9 cellular contexts compared by ENCODE assay signal in the genomic region with DNA sequence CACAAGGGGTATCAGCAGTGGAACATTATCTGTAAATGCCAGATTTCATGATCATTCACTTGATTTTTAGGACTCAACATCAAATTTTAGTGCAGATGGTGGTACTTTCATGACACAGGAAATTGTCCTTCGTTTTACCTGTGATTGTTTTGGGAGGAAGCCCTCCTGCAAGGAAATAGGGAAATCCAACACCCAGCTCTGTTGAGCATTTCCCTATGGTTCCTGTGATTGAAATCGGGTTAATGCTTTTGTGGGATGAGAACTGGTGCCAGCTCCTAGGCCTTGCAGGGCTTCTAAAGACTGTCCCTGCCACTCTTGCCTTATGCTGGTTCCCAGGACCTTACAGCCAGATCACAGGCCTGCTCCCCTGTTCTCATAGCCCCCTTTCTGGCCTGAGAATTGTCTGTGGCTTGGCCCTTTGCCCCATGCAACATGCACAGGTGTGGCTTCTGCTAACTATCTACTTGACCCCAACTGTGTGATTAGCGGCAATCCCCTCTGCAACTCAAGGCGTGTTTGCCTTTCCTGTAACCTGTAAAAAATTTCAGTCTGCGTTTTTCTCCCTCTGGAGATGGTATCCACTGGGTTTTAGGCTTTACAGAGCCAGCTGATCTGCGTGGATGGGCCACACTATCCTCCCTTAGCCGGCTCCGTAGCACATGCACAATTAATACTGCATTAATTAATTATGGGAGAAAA.
A peak's percentile ranks its signal among the peaks of the same experiment; 100 is the strongest.
DNase-seq lines count a peak whose midpoint lies in the region; ATAC-seq and TF ChIP-seq lines count a peak whose summit lies in the region.
"Had no signal": no experiment of that assay in that cellular context is flagged by ENCODE, and none has a peak within 500 bp of the region (broad histone marks: within the 10 kb centered on the region; RNA-seq: fewer than 3 reads in every experiment).

No MANE protein-coding gene starts in this region.

- H3K9me3 Mint-ChIP-seq in CD4-positive, CD25-positive, alpha-beta regulatory T cell: no peaks in the 10 kb centered on the region
- H3K9me3 Mint-ChIP-seq in glutamatergic neuron (ENCODE audit: unreplicated experiment): no peaks in the 10 kb centered on the region

- DNase-seq in CD4-positive, CD25-positive, alpha-beta regulatory T cell: no peak
- no peak for DNase-seq in colonic mucosa
- no peak for DNase-seq in T1000 (lab: John Stamatoyannopoulos, UW)
- DNase-seq in Ammon's horn (ENCODE audit: low spot score): no peak
- DNase-seq in cerebellum (ENCODE audit: low spot score): no peak
- DNase-seq in glutamatergic neuron: no peak
- DNase-seq: right lobe of liver had no signal

- peaks cover 24 to 61% (median 46%) of the 10 kb centered on the region in 4 donors for H3K4me1 Mint-ChIP-seq in CD4-positive, CD25-positive, alpha-beta regulatory T cell
- peaks cover 2% of the 10 kb centered on the region for H3K4me1 Mint-ChIP-seq in glutamatergic neuron (ENCODE audit: low read depth, unreplicated experiment)

- H3K36me3 Mint-ChIP-seq in CD4-positive, CD25-positive, alpha-beta regulatory T cell: no peaks in the 10 kb centered on the region
- no peaks in the 10 kb centered on the region for H3K36me3 Mint-ChIP-seq in glutamatergic neuron (ENCODE audit: unreplicated experiment)

- no peak overlapping the region for H3K4me3 Mint-ChIP-seq in CD4-positive, CD25-positive, alpha-beta regulatory T cell
- H3K4me3 Mint-ChIP-seq in glutamatergic neuron (ENCODE audit: unreplicated experiment): no peak overlapping the region

- peak overlapping the region; percentile 4 to 29 (median 17) for H3K27ac Mint-ChIP-seq in CD4-positive, CD25-positive, alpha-beta regulatory T cell
- no peak overlapping the region for H3K27ac Mint-ChIP-seq in glutamatergic neuron (ENCODE audit: unreplicated experiment)

- TF ChIP-seq POLR2A in GM19193 (IDR thresholded peaks at IDR 0.05; ENCODE audit: extremely low read depth, insufficient read depth, insufficient read length): peak; percentile 43

- peaks cover 29% of the 10 kb centered on the region for H3K4me1 ChIP-seq in CD4-positive, CD25-positive, alpha-beta regulatory T cell (ENCODE audit: control insufficient read depth, insufficient read depth, low read length, poor library complexity, severe bottlenecking)
- H3K4me1 ChIP-seq in colonic mucosa: peaks cover 11% of the 10 kb centered on the region

- H3K27me3 ChIP-seq in CD4-positive, CD25-positive, alpha-beta regulatory T cell (ENCODE audit: control insufficient read depth, insufficient read depth, low read length): no peaks in the 10 kb centered on the region
- H3K27me3 ChIP-seq in colonic mucosa: no peaks in the 10 kb centered on the region
- H3K27me3 ChIP-seq: right lobe of liver had no signal

- H3K27ac ChIP-seq in CD4-positive, CD25-positive, alpha-beta regulatory T cell (ENCODE audit: insufficient read depth, low read length, poor library complexity, severe bottlenecking): no peak overlapping the region
- peak overlapping the region; percentile 30 for H3K27ac ChIP-seq in colonic mucosa

- peak overlapping the region; percentile 14 for H3K4me3 ChIP-seq in CD4-positive, CD25-positive, alpha-beta regulatory T cell (ENCODE audit: low read depth, low read length)
- H3K4me3 ChIP-seq in colonic mucosa: no peak overlapping the region
- H3K4me3 ChIP-seq: right lobe of liver had no signal

- no peaks in the 10 kb centered on the region for H3K9me3 ChIP-seq in CD4-positive, CD25-positive, alpha-beta regulatory T cell (ENCODE audit: control insufficient read depth in 2 of 2, low read length in 2 of 2)
- no peaks in the 10 kb centered on the region for H3K9me3 ChIP-seq in colonic mucosa
- H3K9me3 ChIP-seq: right lobe of liver had no signal

- H3K9ac ChIP-seq in colonic mucosa (ENCODE audit: low read depth in 2 of 2, low read length in 2 of 2): no peak overlapping the region

- no peak for ATAC-seq in CD4-positive, CD25-positive, alpha-beta regulatory T cell (ENCODE audit: low read depth in 2 of 2)
- ATAC-seq in HG03045 (IDR thresholded peaks at IDR 0.05; ENCODE audit: unreplicated experiment): peak; percentile 50
- ATAC-seq: right lobe of liver had no signal

- TF ChIP-seq CTCF in colonic mucosa (IDR thresholded peaks at IDR 0.05) (no peak), glutamatergic neuron (IDR thresholded peaks at IDR 0.05; ENCODE audit: partially characterized antibody, unreplicated experiment) (no peak)

- intact Hi-C loops in colonic mucosa (cut with DNase I): no loop called here

- H3K27me3 Mint-ChIP-seq in CD4-positive, CD25-positive, alpha-beta regulatory T cell: no peaks in the 10 kb centered on the region
- H3K27me3 Mint-ChIP-seq in glutamatergic neuron (ENCODE audit: unreplicated experiment): peaks cover 2% of the 10 kb centered on the region

- H3K36me3 ChIP-seq in CD4-positive, CD25-positive, alpha-beta regulatory T cell (ENCODE audit: control insufficient read depth, insufficient read depth, low read length): peaks cover 4% of the 10 kb centered on the region
- H3K36me3 ChIP-seq in colonic mucosa: no peaks in the 10 kb centered on the region
- H3K36me3 ChIP-seq: right lobe of liver had no signal
